8 cellular contexts compared by ENCODE assay signal in the genomic region with DNA sequence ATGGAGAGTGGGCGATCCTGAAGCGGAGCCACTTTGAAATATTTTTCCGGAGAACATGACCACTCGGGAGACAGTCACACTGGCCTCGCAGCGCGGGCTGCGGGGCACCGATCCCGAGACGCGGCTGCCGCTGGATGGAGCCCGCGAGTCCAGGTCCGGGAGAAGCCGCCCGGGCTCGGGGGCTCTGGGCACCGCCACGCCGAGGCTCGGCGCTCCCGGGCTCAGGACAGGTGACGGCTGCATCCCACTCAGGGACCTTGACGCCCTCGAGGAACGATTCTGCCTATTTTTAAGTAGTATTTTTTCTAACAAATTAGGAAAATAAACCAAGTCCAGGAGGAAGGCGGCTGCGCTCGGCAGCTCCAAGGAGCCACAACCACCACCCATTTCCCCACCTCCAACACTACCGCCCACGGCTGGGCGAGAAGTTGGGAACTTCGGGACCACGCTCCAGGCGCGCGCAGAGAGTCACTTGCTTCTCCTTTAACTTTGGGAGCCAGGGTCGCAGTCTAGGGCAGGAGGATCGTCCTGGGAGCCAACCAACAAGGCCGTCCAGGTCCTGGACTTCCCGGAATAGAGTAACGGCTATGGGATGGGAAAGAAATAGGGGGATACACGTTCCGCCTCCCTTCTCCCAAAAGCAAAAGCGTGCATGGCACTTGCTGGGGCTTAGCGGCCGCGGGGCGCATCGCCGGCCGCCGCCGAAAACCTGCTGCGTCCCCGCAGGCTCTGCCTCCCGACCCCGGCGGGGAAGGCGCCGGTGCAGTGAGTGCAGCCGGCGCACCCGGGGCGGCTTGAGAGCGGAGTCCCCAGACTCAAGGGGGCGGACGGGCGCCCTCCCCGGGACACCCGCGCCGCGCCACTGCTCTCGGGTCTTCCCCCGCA. TPM values are rescaled to one million over a fixed set of nuclear protein-coding genes. Genes with fewer than 3 reads are reported as not detected.
DNase-seq lines count a peak whose midpoint lies in the region; ATAC-seq and TF ChIP-seq lines count a peak whose summit lies in the region.

No MANE protein-coding gene starts in this region.

- H3K36me3 ChIP-seq in CD4-positive, alpha-beta memory T cell (ENCODE audit: insufficient read depth, low read length) = no peaks in the 10 kb centered on the region

- no peaks in the 10 kb centered on the region for H3K9me3 ChIP-seq in CD4-positive, alpha-beta memory T cell (ENCODE audit: control insufficient read depth in 1 of 2, low read length in 2 of 2)

- intact Hi-C loops in CD4-positive, alpha-beta memory T cell (cut with micrococcal nuclease) = loop anchor here (2.0 to 5.0 kb wide), 2 partner anchors 245 to 314 kb away; a partner anchor contains a TSS

- peaks cover 48% of the 10 kb centered on the region for H3K27me3 ChIP-seq in CD4-positive, alpha-beta memory T cell (ENCODE audit: insufficient read depth, low read length)

- POLR2A ChIA-PET in CD4-positive, alpha-beta memory T cell (lab: Charles Lee; ENCODE audit: partially characterized antibody) = interaction anchor here (1.3 kb wide), 1 partner anchor 42 kb away, joined by 3 read pairs; no protein-coding TSS in a partner anchor

- peak; percentile 93 for ATAC-seq in SK-N-SH treated with all-trans-retinoic acid at 6 μM for 48 hours
- ATAC-seq in HG02970 (IDR thresholded peaks at IDR 0.05; ENCODE audit: low FRiP score, unreplicated experiment) = no peak
- ATAC-seq in GM21619 (IDR thresholded peaks at IDR 0.05; ENCODE audit: unreplicated experiment) = no peak

- peaks cover 4 to 34% (median 13%) of the 10 kb centered on the region in 4 donors for H3K4me1 Mint-ChIP-seq in CD4-positive, alpha-beta memory T cell

- peak overlapping the region; percentile 74 to 86 (median 80) for H3K4me3 Mint-ChIP-seq in CD4-positive, alpha-beta memory T cell

- H3K4me1 ChIP-seq in CD4-positive, alpha-beta memory T cell (ENCODE audit: insufficient read depth, low read length) = peaks cover 23% of the 10 kb centered on the region

- peaks cover 42 to 48% of the 10 kb centered on the region in 2 donors for H3K27me3 Mint-ChIP-seq in CD4-positive, alpha-beta memory T cell

- peak overlapping the region; percentile 47 to 52 for H3K4me3 ChIP-seq in CD4-positive, alpha-beta memory T cell (ENCODE audit: low read length in 2 of 2)

- peaks cover 0 to 3% of the 10 kb centered on the region in 2 donors for H3K36me3 Mint-ChIP-seq in CD4-positive, alpha-beta memory T cell

- H3K27ac ChIP-seq in CD4-positive, alpha-beta memory T cell (ENCODE audit: low read depth, low read length) = no peak overlapping the region

- CTCF ChIA-PET in CD4-positive, alpha-beta memory T cell (lab: Charles Lee; ENCODE audit: partially characterized antibody) = interaction anchor here (5.4 kb wide), 1 partner anchor 245 kb away, joined by 15 read pairs; a partner anchor contains a TSS

- DNase-seq in CD4-positive, alpha-beta memory T cell = peak in 4 of 5 donors; percentile 21 to 40 (median 29)
- DNase-seq in HT1080 (ENCODE audit: low read depth) (peak; percentile 26), astrocyte of the hippocampus (ENCODE audit: low read depth, low spot score) (peak; percentile 84), hypothalamus (lab: John Stamatoyannopoulos, UW) (peak in 31 of 51 donors; percentile 10 to 70 (median 33)), retina (peak; percentile 88)

- H3K27ac Mint-ChIP-seq in CD4-positive, alpha-beta memory T cell = no peak overlapping the region

- peaks cover 0 to 4% (median 0%) of the 10 kb centered on the region in 8 donors for H3K9me3 Mint-ChIP-seq in CD4-positive, alpha-beta memory T cell

TF ChIP-seq in SK-N-SH treated with all-trans-retinoic acid at 6 μM for 48 hours, 23 proteins besides CTCF, POLR2A, EP300 and RAD21 (continues in another document):
- TF ChIP-seq ZFP30 (CRISPR knock-in tag; IDR thresholded peaks at IDR 0.05) (no peak), BACH2 (CRISPR knock-in tag; IDR thresholded peaks at IDR 0.05; ENCODE audit: borderline replicate concordance) (no peak), ZNF70 (CRISPR knock-in tag; IDR thresholded peaks at IDR 0.05) (no peak), CSDC2 (CRISPR knock-in tag; IDR thresholded peaks at IDR 0.05) (no peak), ESRRG (CRISPR knock-in tag; IDR thresholded peaks at IDR 0.05) (no peak), TCF4 (CRISPR knock-in tag; IDR thresholded peaks at IDR 0.05; ENCODE audit: borderline replicate concordance) (no peak), SNAI2 (CRISPR knock-in tag; IDR thresholded peaks at IDR 0.05) (no peak), ZNF565 (CRISPR knock-in tag; conservative IDR thresholded peaks at IDR 0.05; ENCODE audit: low read depth) (no peak), TOX (CRISPR knock-in tag; IDR thresholded peaks at IDR 0.05; ENCODE audit: borderline replicate concordance) (no peak), RARB (CRISPR knock-in tag; IDR thresholded peaks at IDR 0.05) (no peak), GLIS3 (CRISPR knock-in tag; IDR thresholded peaks at IDR 0.05) (no peak), OSR1 (CRISPR knock-in tag; IDR thresholded peaks at IDR 0.05) (no peak), ARNTL (CRISPR knock-in tag; IDR thresholded peaks at IDR 0.05; ENCODE audit: borderline replicate concordance, low read depth) (no peak), ZC3H10 (CRISPR knock-in tag; IDR thresholded peaks at IDR 0.05) (no peak)
- TF ChIP-seq, protein P1, sequence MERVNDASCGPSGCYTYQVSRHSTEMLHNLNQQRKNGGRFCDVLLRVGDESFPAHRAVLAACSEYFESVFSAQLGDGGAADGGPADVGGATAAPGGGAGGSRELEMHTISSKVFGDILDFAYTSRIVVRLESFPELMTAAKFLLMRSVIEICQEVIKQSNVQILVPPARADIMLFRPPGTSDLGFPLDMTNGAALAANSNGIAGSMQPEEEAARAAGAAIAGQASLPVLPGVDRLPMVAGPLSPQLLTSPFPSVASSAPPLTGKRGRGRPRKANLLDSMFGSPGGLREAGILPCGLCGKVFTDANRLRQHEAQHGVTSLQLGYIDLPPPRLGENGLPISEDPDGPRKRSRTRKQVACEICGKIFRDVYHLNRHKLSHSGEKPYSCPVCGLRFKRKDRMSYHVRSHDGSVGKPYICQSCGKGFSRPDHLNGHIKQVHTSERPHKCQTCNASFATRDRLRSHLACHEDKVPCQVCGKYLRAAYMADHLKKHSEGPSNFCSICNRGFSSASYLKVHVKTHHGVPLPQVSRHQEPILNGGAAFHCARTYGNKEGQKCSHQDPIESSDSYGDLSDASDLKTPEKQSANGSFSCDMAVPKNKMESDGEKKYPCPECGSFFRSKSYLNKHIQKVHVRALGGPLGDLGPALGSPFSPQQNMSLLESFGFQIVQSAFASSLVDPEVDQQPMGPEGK (CRISPR knock-in tag; IDR thresholded peaks at IDR 0.05; ENCODE audit: borderline replicate concordance) = no peak
- TF ChIP-seq, protein P2, sequence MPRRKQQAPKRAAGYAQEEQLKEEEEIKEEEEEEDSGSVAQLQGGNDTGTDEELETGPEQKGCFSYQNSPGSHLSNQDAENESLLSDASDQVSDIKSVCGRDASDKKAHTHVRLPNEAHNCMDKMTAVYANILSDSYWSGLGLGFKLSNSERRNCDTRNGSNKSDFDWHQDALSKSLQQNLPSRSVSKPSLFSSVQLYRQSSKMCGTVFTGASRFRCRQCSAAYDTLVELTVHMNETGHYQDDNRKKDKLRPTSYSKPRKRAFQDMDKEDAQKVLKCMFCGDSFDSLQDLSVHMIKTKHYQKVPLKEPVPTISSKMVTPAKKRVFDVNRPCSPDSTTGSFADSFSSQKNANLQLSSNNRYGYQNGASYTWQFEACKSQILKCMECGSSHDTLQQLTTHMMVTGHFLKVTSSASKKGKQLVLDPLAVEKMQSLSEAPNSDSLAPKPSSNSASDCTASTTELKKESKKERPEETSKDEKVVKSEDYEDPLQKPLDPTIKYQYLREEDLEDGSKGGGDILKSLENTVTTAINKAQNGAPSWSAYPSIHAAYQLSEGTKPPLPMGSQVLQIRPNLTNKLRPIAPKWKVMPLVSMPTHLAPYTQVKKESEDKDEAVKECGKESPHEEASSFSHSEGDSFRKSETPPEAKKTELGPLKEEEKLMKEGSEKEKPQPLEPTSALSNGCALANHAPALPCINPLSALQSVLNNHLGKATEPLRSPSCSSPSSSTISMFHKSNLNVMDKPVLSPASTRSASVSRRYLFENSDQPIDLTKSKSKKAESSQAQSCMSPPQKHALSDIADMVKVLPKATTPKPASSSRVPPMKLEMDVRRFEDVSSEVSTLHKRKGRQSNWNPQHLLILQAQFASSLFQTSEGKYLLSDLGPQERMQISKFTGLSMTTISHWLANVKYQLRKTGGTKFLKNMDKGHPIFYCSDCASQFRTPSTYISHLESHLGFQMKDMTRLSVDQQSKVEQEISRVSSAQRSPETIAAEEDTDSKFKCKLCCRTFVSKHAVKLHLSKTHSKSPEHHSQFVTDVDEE (CRISPR knock-in tag; IDR thresholded peaks at IDR 0.05) = no peak
- TF ChIP-seq, protein P3, sequence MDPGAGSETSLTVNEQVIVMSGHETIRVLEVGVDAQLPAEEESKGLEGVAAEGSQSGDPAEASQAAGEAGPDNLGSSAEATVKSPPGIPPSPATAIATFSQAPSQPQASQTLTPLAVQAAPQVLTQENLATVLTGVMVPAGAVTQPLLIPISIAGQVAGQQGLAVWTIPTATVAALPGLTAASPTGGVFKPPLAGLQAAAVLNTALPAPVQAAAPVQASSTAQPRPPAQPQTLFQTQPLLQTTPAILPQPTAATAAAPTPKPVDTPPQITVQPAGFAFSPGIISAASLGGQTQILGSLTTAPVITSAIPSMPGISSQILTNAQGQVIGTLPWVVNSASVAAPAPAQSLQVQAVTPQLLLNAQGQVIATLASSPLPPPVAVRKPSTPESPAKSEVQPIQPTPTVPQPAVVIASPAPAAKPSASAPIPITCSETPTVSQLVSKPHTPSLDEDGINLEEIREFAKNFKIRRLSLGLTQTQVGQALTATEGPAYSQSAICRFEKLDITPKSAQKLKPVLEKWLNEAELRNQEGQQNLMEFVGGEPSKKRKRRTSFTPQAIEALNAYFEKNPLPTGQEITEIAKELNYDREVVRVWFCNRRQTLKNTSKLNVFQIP (CRISPR knock-in tag; IDR thresholded peaks at IDR 0.05; ENCODE audit: borderline replicate concordance, low read depth) = no peak

RNA-seq across cellular contexts. Expression of a gene that starts 0.9 kb away (rescaled TPM):
- total RNA-seq in CD4-positive, alpha-beta memory T cell = not detected
- polyA plus RNA-seq in CD4-positive, alpha-beta memory T cell = under 1 TPM in 1 of 2 donors, not detected in 1; 0.69 TPM
- 0.07 and 0.11 TPM in 2 replicates for total RNA-seq in HT1080 (2014; rRNA removed; shearing (Covaris generic))
- 0.07 and 0.24 TPM in 2 replicates for polyA plus RNA-seq in HT1080 (2015; cell fraction: cytosol; rRNA removed)
- polyA plus RNA-seq in HT1080 (2015; cell fraction: nucleus; rRNA removed) = 0.15 TPM in 1 of 2 replicates, not detected in the other

RNA-seq across cellular contexts. Expression of a gene that starts 40.7 kb away (rescaled TPM):
- total RNA-seq in CD4-positive, alpha-beta memory T cell = 10 to 100 TPM; 36.8 to 40.3 TPM
- 10 to 100 TPM; 32.4 to 35.6 TPM for polyA plus RNA-seq in CD4-positive, alpha-beta memory T cell
- 21.1 and 21.3 TPM in 2 replicates for total RNA-seq in HT1080 (2014; rRNA removed; shearing (Covaris generic))
- polyA plus RNA-seq in HT1080 (2015; cell fraction: cytosol; rRNA removed) = 12.4 and 16.5 TPM in 2 replicates
- 21.8 and 28.0 TPM in 2 replicates for polyA plus RNA-seq in HT1080 (2015; cell fraction: nucleus; rRNA removed)

Comparison
In these comparisons a context has a peak if more than half of its experiments do, and no peak if none do; other contexts are left out.
1. DNase-seq: peak in every context shown above with its lines; median percentile 88 in retina; 84 in astrocyte of the hippocampus; 33 in hypothalamus; 29 in CD4-positive, alpha-beta memory T cell; 26 in HT1080.